ENCODE assay signal across 2 cellular contexts in the genomic region with DNA sequence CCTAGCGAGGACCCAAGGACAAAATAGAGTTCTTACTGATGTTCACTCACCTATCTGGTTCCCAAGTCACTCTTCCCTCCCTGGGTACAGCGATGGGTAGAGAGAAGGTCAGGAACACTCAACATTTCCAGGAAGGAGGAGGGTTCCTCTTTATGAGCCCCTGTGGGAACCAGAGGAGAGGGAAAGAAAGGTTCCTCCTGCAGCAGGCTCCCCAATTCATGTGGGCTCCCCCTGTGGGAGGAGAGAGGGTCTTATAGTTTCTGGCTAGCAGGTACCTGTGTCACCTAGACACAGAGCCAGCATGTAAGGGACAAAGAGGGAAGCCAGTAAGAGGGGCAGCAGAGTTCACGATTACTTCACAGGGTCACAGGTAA.
TF ChIP-seq lines count a peak whose summit lies in the region.

No MANE protein-coding gene starts in this region.

TF ChIP-seq in HepG2, 621 proteins besides CTCF, POLR2A, EP300 and RAD21 (continues in another document):
- no peak for TF ChIP-seq ZNF747 (CRISPR knock-in tag; IDR thresholded peaks at IDR 0.05; ENCODE audit: borderline replicate concordance)
- no peak for TF ChIP-seq FOSL1 (CRISPR knock-in tag; IDR thresholded peaks at IDR 0.05; ENCODE audit: borderline replicate concordance)
- TF ChIP-seq, protein P1, sequence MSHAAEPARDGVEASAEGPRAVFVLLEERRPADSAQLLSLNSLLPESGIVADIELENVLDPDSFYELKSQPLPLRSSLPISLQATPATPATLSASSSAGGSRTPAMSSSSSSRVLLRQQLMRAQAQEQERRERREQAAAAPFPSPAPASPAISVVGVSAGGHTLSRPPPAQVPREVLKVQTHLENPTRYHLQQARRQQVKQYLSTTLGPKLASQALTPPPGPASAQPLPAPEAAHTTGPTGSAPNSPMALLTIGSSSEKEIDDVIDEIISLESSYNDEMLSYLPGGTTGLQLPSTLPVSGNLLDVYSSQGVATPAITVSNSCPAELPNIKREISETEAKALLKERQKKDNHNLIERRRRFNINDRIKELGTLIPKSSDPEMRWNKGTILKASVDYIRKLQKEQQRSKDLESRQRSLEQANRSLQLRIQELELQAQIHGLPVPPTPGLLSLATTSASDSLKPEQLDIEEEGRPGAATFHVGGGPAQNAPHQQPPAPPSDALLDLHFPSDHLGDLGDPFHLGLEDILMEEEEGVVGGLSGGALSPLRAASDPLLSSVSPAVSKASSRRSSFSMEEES (CRISPR knock-in tag; IDR thresholded peaks at IDR 0.05) = no peak
- TF ChIP-seq ZNF614 (CRISPR knock-in tag; IDR thresholded peaks at IDR 0.05; ENCODE audit: borderline replicate concordance) = no peak
- TF ChIP-seq AGO1 (IDR thresholded peaks at IDR 0.05; ENCODE audit: low read depth, low read length, poor library complexity, severe bottlenecking) = no peak
- TF ChIP-seq ZNF605 (CRISPR knock-in tag; IDR thresholded peaks at IDR 0.05) = no peak
- no peak for TF ChIP-seq ZNF326 (CRISPR knock-in tag; IDR thresholded peaks at IDR 0.05; ENCODE audit: borderline replicate concordance)
- no peak for TF ChIP-seq ZNF101 (CRISPR knock-in tag; IDR thresholded peaks at IDR 0.05; ENCODE audit: borderline replicate concordance, low read depth)
- TF ChIP-seq, protein P2, sequence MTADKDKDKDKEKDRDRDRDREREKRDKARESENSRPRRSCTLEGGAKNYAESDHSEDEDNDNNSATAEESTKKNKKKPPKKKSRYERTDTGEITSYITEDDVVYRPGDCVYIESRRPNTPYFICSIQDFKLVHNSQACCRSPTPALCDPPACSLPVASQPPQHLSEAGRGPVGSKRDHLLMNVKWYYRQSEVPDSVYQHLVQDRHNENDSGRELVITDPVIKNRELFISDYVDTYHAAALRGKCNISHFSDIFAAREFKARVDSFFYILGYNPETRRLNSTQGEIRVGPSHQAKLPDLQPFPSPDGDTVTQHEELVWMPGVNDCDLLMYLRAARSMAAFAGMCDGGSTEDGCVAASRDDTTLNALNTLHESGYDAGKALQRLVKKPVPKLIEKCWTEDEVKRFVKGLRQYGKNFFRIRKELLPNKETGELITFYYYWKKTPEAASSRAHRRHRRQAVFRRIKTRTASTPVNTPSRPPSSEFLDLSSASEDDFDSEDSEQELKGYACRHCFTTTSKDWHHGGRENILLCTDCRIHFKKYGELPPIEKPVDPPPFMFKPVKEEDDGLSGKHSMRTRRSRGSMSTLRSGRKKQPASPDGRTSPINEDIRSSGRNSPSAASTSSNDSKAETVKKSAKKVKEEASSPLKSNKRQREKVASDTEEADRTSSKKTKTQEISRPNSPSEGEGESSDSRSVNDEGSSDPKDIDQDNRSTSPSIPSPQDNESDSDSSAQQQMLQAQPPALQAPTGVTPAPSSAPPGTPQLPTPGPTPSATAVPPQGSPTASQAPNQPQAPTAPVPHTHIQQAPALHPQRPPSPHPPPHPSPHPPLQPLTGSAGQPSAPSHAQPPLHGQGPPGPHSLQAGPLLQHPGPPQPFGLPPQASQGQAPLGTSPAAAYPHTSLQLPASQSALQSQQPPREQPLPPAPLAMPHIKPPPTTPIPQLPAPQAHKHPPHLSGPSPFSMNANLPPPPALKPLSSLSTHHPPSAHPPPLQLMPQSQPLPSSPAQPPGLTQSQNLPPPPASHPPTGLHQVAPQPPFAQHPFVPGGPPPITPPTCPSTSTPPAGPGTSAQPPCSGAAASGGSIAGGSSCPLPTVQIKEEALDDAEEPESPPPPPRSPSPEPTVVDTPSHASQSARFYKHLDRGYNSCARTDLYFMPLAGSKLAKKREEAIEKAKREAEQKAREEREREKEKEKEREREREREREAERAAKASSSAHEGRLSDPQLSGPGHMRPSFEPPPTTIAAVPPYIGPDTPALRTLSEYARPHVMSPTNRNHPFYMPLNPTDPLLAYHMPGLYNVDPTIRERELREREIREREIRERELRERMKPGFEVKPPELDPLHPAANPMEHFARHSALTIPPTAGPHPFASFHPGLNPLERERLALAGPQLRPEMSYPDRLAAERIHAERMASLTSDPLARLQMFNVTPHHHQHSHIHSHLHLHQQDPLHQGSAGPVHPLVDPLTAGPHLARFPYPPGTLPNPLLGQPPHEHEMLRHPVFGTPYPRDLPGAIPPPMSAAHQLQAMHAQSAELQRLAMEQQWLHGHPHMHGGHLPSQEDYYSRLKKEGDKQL (CRISPR knock-in tag; IDR thresholded peaks at IDR 0.05; ENCODE audit: low read depth) = no peak
- no peak for TF ChIP-seq ZNF75D (CRISPR knock-in tag; IDR thresholded peaks at IDR 0.05; ENCODE audit: borderline replicate concordance)
- no peak for TF ChIP-seq ZNF282 (IDR thresholded peaks at IDR 0.05; ENCODE audit: partially characterized antibody)
- no peak for TF ChIP-seq KAT7 (CRISPR knock-in tag; IDR thresholded peaks at IDR 0.05; ENCODE audit: borderline replicate concordance)
- TF ChIP-seq, protein P3, sequence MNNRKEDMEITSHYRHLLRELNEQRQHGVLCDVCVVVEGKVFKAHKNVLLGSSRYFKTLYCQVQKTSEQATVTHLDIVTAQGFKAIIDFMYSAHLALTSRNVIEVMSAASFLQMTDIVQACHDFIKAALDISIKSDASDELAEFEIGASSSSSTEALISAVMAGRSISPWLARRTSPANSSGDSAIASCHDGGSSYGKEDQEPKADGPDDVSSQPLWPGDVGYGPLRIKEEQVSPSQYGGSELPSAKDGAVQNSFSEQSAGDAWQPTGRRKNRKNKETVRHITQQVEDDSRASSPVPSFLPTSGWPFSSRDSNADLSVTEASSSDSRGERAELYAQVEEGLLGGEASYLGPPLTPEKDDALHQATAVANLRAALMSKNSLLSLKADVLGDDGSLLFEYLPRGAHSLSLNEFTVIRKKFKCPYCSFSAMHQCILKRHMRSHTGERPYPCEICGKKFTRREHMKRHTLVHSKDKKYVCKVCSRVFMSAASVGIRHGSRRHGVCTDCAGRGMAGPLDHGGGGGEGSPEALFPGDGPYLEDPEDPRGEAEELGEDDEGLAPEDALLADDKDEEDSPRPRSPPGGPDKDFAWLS (CRISPR knock-in tag; IDR thresholded peaks at IDR 0.05; ENCODE audit: borderline replicate concordance) = no peak
- TF ChIP-seq ZNF569 (CRISPR knock-in tag; IDR thresholded peaks at IDR 0.05; ENCODE audit: borderline replicate concordance) = no peak
- TF ChIP-seq FOXJ3 (CRISPR knock-in tag; IDR thresholded peaks at IDR 0.05; ENCODE audit: borderline replicate concordance) = no peak
- TF ChIP-seq ZNF432 (CRISPR knock-in tag; IDR thresholded peaks at IDR 0.05; ENCODE audit: borderline replicate concordance) = no peak

TF ChIP-seq in H1, 55 proteins besides CTCF, POLR2A, EP300 and RAD21:
- no peak for TF ChIP-seq JUND (IDR thresholded peaks at IDR 0.05; ENCODE audit: low read length)
- no peak for TF ChIP-seq BCL11A (IDR thresholded peaks at IDR 0.05; ENCODE audit: low read depth in 2 of 2, low read length in 2 of 2)
- TF ChIP-seq KDM4A (IDR thresholded peaks at IDR 0.05; ENCODE audit: low read depth, low read length, severe bottlenecking) = no peak
- TF ChIP-seq, protein P4, sequence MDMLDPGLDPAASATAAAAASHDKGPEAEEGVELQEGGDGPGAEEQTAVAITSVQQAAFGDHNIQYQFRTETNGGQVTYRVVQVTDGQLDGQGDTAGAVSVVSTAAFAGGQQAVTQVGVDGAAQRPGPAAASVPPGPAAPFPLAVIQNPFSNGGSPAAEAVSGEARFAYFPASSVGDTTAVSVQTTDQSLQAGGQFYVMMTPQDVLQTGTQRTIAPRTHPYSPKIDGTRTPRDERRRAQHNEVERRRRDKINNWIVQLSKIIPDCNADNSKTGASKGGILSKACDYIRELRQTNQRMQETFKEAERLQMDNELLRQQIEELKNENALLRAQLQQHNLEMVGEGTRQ (IDR thresholded peaks at IDR 0.05; ENCODE audit: low read length) = no peak
- no peak for TF ChIP-seq BRCA1 (IDR thresholded peaks at IDR 0.05; ENCODE audit: low read depth, low read length)
- TF ChIP-seq JUN (IDR thresholded peaks at IDR 0.05; ENCODE audit: low read depth, low read length) = no peak
- TF ChIP-seq HDAC2 (IDR thresholded peaks at IDR 0.05; ENCODE audit: borderline replicate concordance in 1 of 2, low read depth in 2 of 2, low read length in 2 of 2) = no peak
- no peak for TF ChIP-seq SP4 (IDR thresholded peaks at IDR 0.05; ENCODE audit: low read length)
- no peak for TF ChIP-seq GABPA (IDR thresholded peaks at IDR 0.05; ENCODE audit: borderline replicate concordance, insufficient read depth, low read length)
- no peak for TF ChIP-seq KDM5A (IDR thresholded peaks at IDR 0.05; ENCODE audit: low read length)
- TF ChIP-seq CBX8 (IDR thresholded peaks at IDR 0.05; ENCODE audit: borderline replicate concordance, low read depth, low read length) = no peak
- TF ChIP-seq TAF1 (IDR thresholded peaks at IDR 0.05; ENCODE audit: low read depth, low read length) = no peak
- no peak for TF ChIP-seq SIN3A (conservative IDR thresholded peaks at IDR 0.05 in 1 of 2, IDR thresholded peaks at IDR 0.05 in 1 of 2; ENCODE audit: low read depth in 1 of 2, low read length in 2 of 2)
- no peak for TF ChIP-seq CEBPB (IDR thresholded peaks at IDR 0.05; ENCODE audit: low read depth, low read length)
